Comparison of ENCODE assay signal across 27 cellular contexts in the genomic region with DNA sequence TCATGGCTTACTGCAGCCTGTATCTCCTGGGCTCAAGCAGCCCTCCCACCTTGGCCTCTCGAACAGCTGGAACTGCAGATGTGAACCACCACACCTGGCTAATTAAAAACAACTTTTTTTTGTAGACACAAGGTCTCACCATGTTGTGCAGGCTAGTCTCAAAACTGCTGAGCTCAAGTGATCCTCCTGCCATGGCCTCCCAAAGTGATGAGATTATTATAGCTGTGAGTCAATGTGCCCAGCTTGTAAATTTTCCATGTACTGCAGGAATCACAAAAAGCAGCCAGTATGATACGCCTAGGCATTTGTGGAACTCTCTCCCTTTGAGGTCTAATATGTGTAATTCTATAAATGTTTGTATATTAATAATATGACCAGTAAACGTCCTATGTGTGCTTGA. TPM values are rescaled to one million over a fixed set of nuclear protein-coding genes. Genes with fewer than 3 reads are reported as not detected.
A peak's percentile ranks its signal among the peaks of the same experiment; 100 is the strongest.
DNase-seq lines count a peak whose midpoint lies in the region; ATAC-seq and TF ChIP-seq lines count a peak whose summit lies in the region.
"Had no signal": no experiment of that assay in that cellular context is flagged by ENCODE, and none has a peak within 500 bp of the region (broad histone marks: within the 10 kb centered on the region; RNA-seq: fewer than 3 reads in every experiment).

No MANE protein-coding gene starts in this region.

- no peak overlapping the region for H3K4me3 ChIP-seq in ascending aorta
- no peak overlapping the region for H3K4me3 ChIP-seq in upper lobe of right lung
- H3K4me3 ChIP-seq: adrenal gland, body of pancreas, esophagus muscularis mucosa, heart right ventricle, Peyer's patch, sigmoid colon, suprapubic skin had no signal

- H3K27me3 Mint-ChIP-seq in activated naive CD8-positive, alpha-beta T cell treated with anti-CD3 and anti-CD28 coated beads, Interleukin-2, amount 50 U/mL, for 24 hours = no peaks in the 10 kb centered on the region
- no peaks in the 10 kb centered on the region for H3K27me3 Mint-ChIP-seq in activated naive CD8-positive, alpha-beta T cell treated with anti-CD3 and anti-CD28 coated beads for 36 hours
- no peaks in the 10 kb centered on the region for H3K27me3 Mint-ChIP-seq in chondrocyte (ENCODE audit: low read depth)
- H3K27me3 Mint-ChIP-seq in stimulated activated naive CD8-positive, alpha-beta T cell treated with anti-CD3 and anti-CD28 coated beads, Interleukin-15, amount 100 ng/mL, for 72 hours = no peaks in the 10 kb centered on the region
- H3K27me3 Mint-ChIP-seq: B cell had no signal

- no peak overlapping the region for H3K4me3 Mint-ChIP-seq in activated naive CD8-positive, alpha-beta T cell treated with anti-CD3 and anti-CD28 coated beads, Interleukin-2, amount 50 U/mL, for 24 hours
- H3K4me3 Mint-ChIP-seq in activated naive CD8-positive, alpha-beta T cell treated with anti-CD3 and anti-CD28 coated beads for 36 hours = no peak overlapping the region
- H3K4me3 Mint-ChIP-seq in chondrocyte (ENCODE audit: unreplicated experiment) = no peak overlapping the region
- H3K4me3 Mint-ChIP-seq in stimulated activated naive CD8-positive, alpha-beta T cell treated with anti-CD3 and anti-CD28 coated beads, Interleukin-15, amount 100 ng/mL, for 72 hours = no peak overlapping the region
- H3K4me3 Mint-ChIP-seq: B cell had no signal

- TF ChIP-seq CTCF in chondrocyte (IDR thresholded peaks at IDR 0.05) = no peak
- no peak for TF ChIP-seq CTCF in ascending aorta (IDR thresholded peaks at IDR 0.05)
- TF ChIP-seq CTCF in upper lobe of right lung (IDR thresholded peaks at IDR 0.05) = no peak

- no peak for DNase-seq in activated naive CD8-positive, alpha-beta T cell treated with anti-CD3 and anti-CD28 coated beads, Interleukin-2, amount 50 U/mL, for 24 hours
- no peak for DNase-seq in activated naive CD8-positive, alpha-beta T cell treated with anti-CD3 and anti-CD28 coated beads for 36 hours
- peak; percentile 29 for DNase-seq in NAMALWA (ENCODE audit: low spot score)
- no peak for DNase-seq in chondrocyte (ENCODE audit: low spot score)
- DNase-seq in stimulated activated naive CD8-positive, alpha-beta T cell treated with anti-CD3 and anti-CD28 coated beads, Interleukin-15, amount 100 ng/mL, for 72 hours = no peak
- no peak for DNase-seq in ascending aorta (ENCODE audit: low spot score in 2 of 2)
- no peak for DNase-seq in upper lobe of right lung
- DNase-seq: activated CD4-positive, alpha-beta T cell treated with anti-CD3 and anti-CD28 coated beads for 4 hours; activated CD8-positive, alpha-beta memory T cell treated with anti-CD3 and anti-CD28 coated beads for 24 hours; activated T-cell treated with anti-CD3 and anti-CD28 coated beads, Interleukin-2, amount 50 U/mL, for 1 hour; adrenal gland; body of pancreas; H7; heart right ventricle; Karpas-422; NCI-H1436; NCI-H2081; NCI-H226; NCI-H69; Peyer's patch; SHP77 treated with DMSO at 0.1 percent for 48 hours; sigmoid colon; stimulated activated CD4-positive, alpha-beta T cell treated with anti-CD3 and anti-CD28 coated beads, Interleukin-15, amount 100 ng/mL, for 24 hours; stimulated activated CD4-positive, alpha-beta T cell treated with anti-CD3 and anti-CD28 coated beads, Interleukin-4, amount 100 ng/mL, for 4 hours had no signal

- intact Hi-C loops in ascending aorta (cut with DNase I) (no loop called here), upper lobe of right lung (cut with DNase I) (no loop called here)

- peak overlapping the region; percentile 22 for H3K27ac Mint-ChIP-seq in activated naive CD8-positive, alpha-beta T cell treated with anti-CD3 and anti-CD28 coated beads, Interleukin-2, amount 50 U/mL, for 24 hours
- no peak overlapping the region for H3K27ac Mint-ChIP-seq in activated naive CD8-positive, alpha-beta T cell treated with anti-CD3 and anti-CD28 coated beads for 36 hours
- peak overlapping the region; percentile 27 for H3K27ac Mint-ChIP-seq in chondrocyte (ENCODE audit: unreplicated experiment)
- H3K27ac Mint-ChIP-seq in stimulated activated naive CD8-positive, alpha-beta T cell treated with anti-CD3 and anti-CD28 coated beads, Interleukin-15, amount 100 ng/mL, for 72 hours = peak overlapping the region; percentile 42 to 57
- H3K27ac Mint-ChIP-seq: B cell had no signal

- H3K4me1 ChIP-seq in ascending aorta (peaks cover 0 to 7% of the 10 kb centered on the region in 2 donors), upper lobe of right lung (peaks cover 10% of the 10 kb centered on the region)
- H3K4me1 ChIP-seq: body of pancreas, Peyer's patch had no signal

- H3K36me3 ChIP-seq in ascending aorta (peaks cover 11 to 18% of the 10 kb centered on the region in 2 donors), upper lobe of right lung (peaks cover 19% of the 10 kb centered on the region)

- peak; percentile 43 for ATAC-seq in activated naive CD8-positive, alpha-beta T cell treated with anti-CD3 and anti-CD28 coated beads, Interleukin-2, amount 50 U/mL, for 24 hours
- ATAC-seq in stimulated activated naive CD8-positive, alpha-beta T cell treated with anti-CD3 and anti-CD28 coated beads, Interleukin-15, amount 100 ng/mL, for 72 hours = no peak
- ATAC-seq in upper lobe of right lung = no peak
- ATAC-seq: body of pancreas, heart right ventricle had no signal

- H3K4me1 Mint-ChIP-seq in activated naive CD8-positive, alpha-beta T cell treated with anti-CD3 and anti-CD28 coated beads, Interleukin-2, amount 50 U/mL, for 24 hours = peaks cover 35% of the 10 kb centered on the region
- H3K4me1 Mint-ChIP-seq in activated naive CD8-positive, alpha-beta T cell treated with anti-CD3 and anti-CD28 coated beads for 36 hours = peaks cover 30% of the 10 kb centered on the region
- peaks cover 21% of the 10 kb centered on the region for H3K4me1 Mint-ChIP-seq in chondrocyte (ENCODE audit: low read depth)
- peaks cover 27% of the 10 kb centered on the region for H3K4me1 Mint-ChIP-seq in stimulated activated naive CD8-positive, alpha-beta T cell treated with anti-CD3 and anti-CD28 coated beads, Interleukin-15, amount 100 ng/mL, for 72 hours

- H3K36me3 Mint-ChIP-seq in activated naive CD8-positive, alpha-beta T cell treated with anti-CD3 and anti-CD28 coated beads, Interleukin-2, amount 50 U/mL, for 24 hours (ENCODE audit: low read depth) = peaks cover 13% of the 10 kb centered on the region
- H3K36me3 Mint-ChIP-seq in activated naive CD8-positive, alpha-beta T cell treated with anti-CD3 and anti-CD28 coated beads for 36 hours = peaks cover 12% of the 10 kb centered on the region
- H3K36me3 Mint-ChIP-seq in chondrocyte (ENCODE audit: low read depth) = peaks cover 3% of the 10 kb centered on the region

- H3K9me3 ChIP-seq in ascending aorta (no peaks in the 10 kb centered on the region), upper lobe of right lung (no peaks in the 10 kb centered on the region)
- H3K9me3 ChIP-seq: adrenal gland, body of pancreas, esophagus muscularis mucosa, heart right ventricle, Peyer's patch, sigmoid colon, suprapubic skin had no signal

- H3K9me3 Mint-ChIP-seq in activated naive CD8-positive, alpha-beta T cell treated with anti-CD3 and anti-CD28 coated beads, Interleukin-2, amount 50 U/mL, for 24 hours = no peaks in the 10 kb centered on the region
- no peaks in the 10 kb centered on the region for H3K9me3 Mint-ChIP-seq in activated naive CD8-positive, alpha-beta T cell treated with anti-CD3 and anti-CD28 coated beads for 36 hours
- no peaks in the 10 kb centered on the region for H3K9me3 Mint-ChIP-seq in chondrocyte (ENCODE audit: low read depth)
- H3K9me3 Mint-ChIP-seq in stimulated activated naive CD8-positive, alpha-beta T cell treated with anti-CD3 and anti-CD28 coated beads, Interleukin-15, amount 100 ng/mL, for 72 hours = no peaks in the 10 kb centered on the region

- H3K27ac ChIP-seq in ascending aorta (no peak overlapping the region), upper lobe of right lung (no peak overlapping the region)
- H3K27ac ChIP-seq: adrenal gland, body of pancreas, esophagus muscularis mucosa, Peyer's patch, sigmoid colon, suprapubic skin had no signal

- H3K27me3 ChIP-seq in ascending aorta (no peaks in the 10 kb centered on the region), upper lobe of right lung (no peaks in the 10 kb centered on the region)
- H3K27me3 ChIP-seq: adrenal gland, body of pancreas, esophagus muscularis mucosa, heart right ventricle, Peyer's patch, sigmoid colon, suprapubic skin had no signal

RNA-seq across cellular contexts. Expression of gene MSH6, which starts 59.9 kb away (rescaled TPM):
- total RNA-seq in activated naive CD8-positive, alpha-beta T cell treated with anti-CD3 and anti-CD28 coated beads for 36 hours = 100 to 1,000 TPM; 163 to 173 TPM
- total RNA-seq in chondrocyte (53.4 to 80.6 TPM (median 59.7 TPM) in 3 replicates), ascending aorta (11.8 TPM), upper lobe of right lung (31.1 TPM)
